Comparison of ENCODE assay signal across 32 cellular contexts in genomic region chr1:220307528-220308100, GRCh38.
"Had no signal": no experiment of that assay in that cellular context is flagged by ENCODE, and none has a peak within 500 bp of the region (broad histone marks: within the 10 kb centered on the region; RNA-seq: fewer than 3 reads in every experiment).

No MANE protein-coding gene starts in this region.

- H3K36me3 ChIP-seq: brain microvascular endothelial cell, Peyer's patch, SJSA1, WERI-Rb-1 had no signal

- H3K4me2 ChIP-seq: KMS-11 had no signal

- H3K4me3 Mint-ChIP-seq: activated CD4-positive, alpha-beta memory T cell treated with anti-CD3 and anti-CD28 coated beads, Interleukin-2, amount 10 ng/mL, durations not matched to agents 7 days and 5 days; activated CD8-positive, alpha-beta memory T cell treated with anti-CD3 and anti-CD28 coated beads, Interleukin-2, amount 10 ng/mL, durations not matched to agents 7 days and 5 days; activated naive CD4-positive, alpha-beta T cell treated with anti-CD3 and anti-CD28 coated beads, Interleukin-2, amount 10 ng/mL, durations not matched to agents 7 days and 5 days; activated naive CD8-positive, alpha-beta T cell had no signal

- H3K27ac Mint-ChIP-seq: activated CD4-positive, alpha-beta memory T cell treated with anti-CD3 and anti-CD28 coated beads, Interleukin-2, amount 10 ng/mL, durations not matched to agents 7 days and 5 days; activated CD8-positive, alpha-beta memory T cell treated with anti-CD3 and anti-CD28 coated beads, Interleukin-2, amount 10 ng/mL, durations not matched to agents 7 days and 5 days; activated naive CD4-positive, alpha-beta T cell treated with anti-CD3 and anti-CD28 coated beads, Interleukin-2, amount 10 ng/mL, durations not matched to agents 7 days and 5 days; activated naive CD8-positive, alpha-beta T cell had no signal

- H3K27ac ChIP-seq: brain microvascular endothelial cell, KMS-11, Peyer's patch, SJSA1, WERI-Rb-1 had no signal

- H3K9me3 Mint-ChIP-seq: activated CD4-positive, alpha-beta memory T cell treated with anti-CD3 and anti-CD28 coated beads, Interleukin-2, amount 10 ng/mL, durations not matched to agents 7 days and 5 days; activated naive CD4-positive, alpha-beta T cell treated with anti-CD3 and anti-CD28 coated beads, Interleukin-2, amount 10 ng/mL, durations not matched to agents 7 days and 5 days had no signal

- H3K4me1 Mint-ChIP-seq: activated CD4-positive, alpha-beta memory T cell treated with anti-CD3 and anti-CD28 coated beads, Interleukin-2, amount 10 ng/mL, durations not matched to agents 7 days and 5 days; activated CD8-positive, alpha-beta memory T cell treated with anti-CD3 and anti-CD28 coated beads, Interleukin-2, amount 10 ng/mL, durations not matched to agents 7 days and 5 days; activated naive CD4-positive, alpha-beta T cell treated with anti-CD3 and anti-CD28 coated beads, Interleukin-2, amount 10 ng/mL, durations not matched to agents 7 days and 5 days had no signal

- ATAC-seq: activated CD8-positive, alpha-beta memory T cell treated with anti-CD3 and anti-CD28 coated beads, Interleukin-2, amount 10 ng/mL, durations not matched to agents 7 days and 5 days had no signal

- H3K27me3 ChIP-seq: brain microvascular endothelial cell, Peyer's patch, SJSA1 had no signal

- H3K9ac ChIP-seq: KMS-11 had no signal

- DNase-seq: activated CD4-positive, alpha-beta memory T cell treated with anti-CD3 and anti-CD28 coated beads, Interleukin-2, amount 10 ng/mL, durations not matched to agents 7 days and 5 days; activated CD4-positive, alpha-beta T cell treated with anti-CD3 and anti-CD28 coated beads for 1 hour; activated CD4-positive, alpha-beta T cell treated with anti-CD3 and anti-CD28 coated beads for 48 hours; activated CD4-positive, CD25-positive, alpha-beta regulatory T cell; activated CD8-positive, alpha-beta memory T cell treated with anti-CD3 and anti-CD28 coated beads for 24 hours; activated CD8-positive, alpha-beta memory T cell treated with anti-CD3 and anti-CD28 coated beads, Interleukin-2, amount 10 ng/mL, durations not matched to agents 7 days and 5 days; activated CD8-positive, alpha-beta memory T cell treated with anti-CD3 and anti-CD28 coated beads, Interleukin-2, amount 50 U/mL, for 48 hours; activated effector memory CD4-positive, alpha-beta T cell treated with Interleukin-2 at 50 U/mL for 16 hours; activated naive CD4-positive, alpha-beta T cell treated with anti-CD3 and anti-CD28 coated beads, Interleukin-2, amount 10 ng/mL, durations not matched to agents 7 days and 5 days; activated T-cell treated with anti-CD3 and anti-CD28 coated beads, Interleukin-2, amount 50 U/mL, for 48 hours; amniotic stem cell; aorta; brain microvascular endothelial cell; central memory CD4-positive, alpha-beta T cell; NCI-H1092 treated with DMSO at 0.1 percent for 48 hours; NCI-H1417; NCI-H146; NCI-H187; NCI-H2029 treated with DMSO at 0.1 percent for 48 hours; NCI-H345; NCI-H524 treated with DMSO at 0.1 percent for 48 hours; Peyer's patch; RPMI8226; SHP77 treated with DMSO at 0.1 percent for 48 hours; SW 1271; T-helper 1 cell; T-helper 2 cell; T-helper 9 cell; WERI-Rb-1 had no signal

- H3K36me3 Mint-ChIP-seq: activated CD8-positive, alpha-beta memory T cell treated with anti-CD3 and anti-CD28 coated beads, Interleukin-2, amount 10 ng/mL, durations not matched to agents 7 days and 5 days; activated naive CD4-positive, alpha-beta T cell treated with anti-CD3 and anti-CD28 coated beads, Interleukin-2, amount 10 ng/mL, durations not matched to agents 7 days and 5 days had no signal

- H3K4me3 ChIP-seq: Peyer's patch, SJSA1 had no signal

- H3K4me1 ChIP-seq: Peyer's patch, SJSA1 had no signal

- H3K9me3 ChIP-seq: Peyer's patch, SJSA1 had no signal
